ENCODE assay signal across 9 cellular contexts in the genomic region with DNA sequence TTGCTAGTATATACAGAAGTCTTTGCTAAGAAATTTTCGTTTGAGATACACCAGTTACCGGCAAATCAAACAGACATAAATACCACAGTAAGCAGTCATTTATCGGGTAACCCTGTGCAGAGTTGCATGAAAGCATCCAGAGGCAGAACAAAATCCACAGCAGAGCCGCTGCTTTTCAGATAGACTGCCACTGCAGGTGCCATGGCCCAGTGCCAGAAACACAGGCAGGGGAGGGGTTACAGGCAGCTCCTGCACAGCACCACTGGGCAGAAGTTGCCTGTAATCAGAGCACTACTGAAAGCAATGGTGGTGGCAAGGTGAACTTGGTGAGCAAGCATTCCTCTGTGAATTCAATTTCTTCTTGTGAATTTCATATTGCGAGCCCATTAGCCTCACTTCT.
A peak's percentile ranks its signal among the peaks of the same experiment; 100 is the strongest.
DNase-seq lines count a peak whose midpoint lies in the region; ATAC-seq and TF ChIP-seq lines count a peak whose summit lies in the region.
"Had no signal": no experiment of that assay in that cellular context is flagged by ENCODE, and none has a peak within 500 bp of the region (broad histone marks: within the 10 kb centered on the region; RNA-seq: fewer than 3 reads in every experiment).

No MANE protein-coding gene starts in this region.

- no peak for TF ChIP-seq CTCF in activated CD8-positive, alpha-beta T cell treated with anti-CD3 and anti-CD28 coated beads for 36 hours (IDR thresholded peaks at IDR 0.05)
- TF ChIP-seq CTCF in type B pancreatic cell (conservative IDR thresholded peaks at IDR 0.05), result no peak

- H3K4me3 Mint-ChIP-seq in activated CD8-positive, alpha-beta T cell treated with anti-CD3 and anti-CD28 coated beads for 36 hours, result no peak overlapping the region
- H3K4me3 Mint-ChIP-seq in activated CD8-positive, alpha-beta T cell treated with anti-CD3 and anti-CD28 coated beads, Interleukin-2, amount 10 ng/mL, durations not matched to agents 7 days and 5 days, result no peak overlapping the region
- H3K4me3 Mint-ChIP-seq in type B pancreatic cell, result no peak overlapping the region
- H3K4me3 Mint-ChIP-seq: brain had no signal

- H3K4me1 Mint-ChIP-seq in activated CD8-positive, alpha-beta T cell treated with anti-CD3 and anti-CD28 coated beads for 36 hours (ENCODE audit: low read depth), result peaks cover 2% of the 10 kb centered on the region
- H3K4me1 Mint-ChIP-seq in activated CD8-positive, alpha-beta T cell treated with anti-CD3 and anti-CD28 coated beads, Interleukin-2, amount 10 ng/mL, durations not matched to agents 7 days and 5 days (ENCODE audit: low read depth), result no peaks in the 10 kb centered on the region
- H3K4me1 Mint-ChIP-seq in type B pancreatic cell (ENCODE audit: unreplicated experiment), result peaks cover 5% of the 10 kb centered on the region

- intact Hi-C loops in activated CD8-positive, alpha-beta T cell treated with anti-CD3 and anti-CD28 coated beads for 36 hours (cut with micrococcal nuclease), result no loop called here
- intact Hi-C loops in left ventricle myocardium superior (cut with micrococcal nuclease), result no loop called here

- POLR2A ChIA-PET in activated CD8-positive, alpha-beta T cell treated with anti-CD3 and anti-CD28 coated beads for 36 hours (lab: Charles Lee), result no interaction called here
- POLR2A ChIA-PET in activated CD8-positive, alpha-beta T cell treated with anti-CD3 and anti-CD28 coated beads, Interleukin-2, amount 10 ng/mL, durations not matched to agents 7 days and 5 days (lab: Charles Lee), result no interaction called here

- CTCF ChIA-PET in activated CD8-positive, alpha-beta T cell treated with anti-CD3 and anti-CD28 coated beads for 36 hours (lab: Charles Lee), result no interaction called here
- CTCF ChIA-PET in activated CD8-positive, alpha-beta T cell treated with anti-CD3 and anti-CD28 coated beads, Interleukin-2, amount 10 ng/mL, durations not matched to agents 7 days and 5 days (lab: Charles Lee), result no interaction called here

- no peaks in the 10 kb centered on the region for H3K27me3 Mint-ChIP-seq in activated CD8-positive, alpha-beta T cell treated with anti-CD3 and anti-CD28 coated beads for 36 hours
- H3K27me3 Mint-ChIP-seq in activated CD8-positive, alpha-beta T cell treated with anti-CD3 and anti-CD28 coated beads, Interleukin-2, amount 10 ng/mL, durations not matched to agents 7 days and 5 days (ENCODE audit: low read depth), result no peaks in the 10 kb centered on the region
- no peaks in the 10 kb centered on the region for H3K27me3 Mint-ChIP-seq in type B pancreatic cell

- no peaks in the 10 kb centered on the region for H3K9me3 Mint-ChIP-seq in activated CD8-positive, alpha-beta T cell treated with anti-CD3 and anti-CD28 coated beads for 36 hours
- peaks cover 3% of the 10 kb centered on the region for H3K9me3 Mint-ChIP-seq in activated CD8-positive, alpha-beta T cell treated with anti-CD3 and anti-CD28 coated beads, Interleukin-2, amount 10 ng/mL, durations not matched to agents 7 days and 5 days (ENCODE audit: insufficient read depth)
- H3K9me3 Mint-ChIP-seq in type B pancreatic cell, result no peaks in the 10 kb centered on the region

- H3K27ac Mint-ChIP-seq in activated CD8-positive, alpha-beta T cell treated with anti-CD3 and anti-CD28 coated beads for 36 hours, result no peak overlapping the region
- H3K27ac Mint-ChIP-seq in activated CD8-positive, alpha-beta T cell treated with anti-CD3 and anti-CD28 coated beads, Interleukin-2, amount 10 ng/mL, durations not matched to agents 7 days and 5 days, result no peak overlapping the region
- H3K27ac Mint-ChIP-seq in type B pancreatic cell, result no peak overlapping the region
- H3K27ac Mint-ChIP-seq: brain had no signal

- peak; percentile 24 for ATAC-seq in activated CD8-positive, alpha-beta T cell treated with anti-CD3 and anti-CD28 coated beads for 36 hours
- no peak for ATAC-seq in activated CD8-positive, alpha-beta T cell treated with anti-CD3 and anti-CD28 coated beads, Interleukin-2, amount 10 ng/mL, durations not matched to agents 7 days and 5 days
- ATAC-seq in HG03045 (IDR thresholded peaks at IDR 0.05; ENCODE audit: unreplicated experiment) (peak; percentile 92), left ventricle myocardium superior (peak; percentile 86)

- peaks cover 14% of the 10 kb centered on the region for H3K36me3 Mint-ChIP-seq in activated CD8-positive, alpha-beta T cell treated with anti-CD3 and anti-CD28 coated beads for 36 hours (ENCODE audit: low read depth)
- H3K36me3 Mint-ChIP-seq in activated CD8-positive, alpha-beta T cell treated with anti-CD3 and anti-CD28 coated beads, Interleukin-2, amount 10 ng/mL, durations not matched to agents 7 days and 5 days (ENCODE audit: low read depth), result peaks cover 4% of the 10 kb centered on the region
- peaks cover 9% of the 10 kb centered on the region for H3K36me3 Mint-ChIP-seq in type B pancreatic cell

- in situ Hi-C loops in G401 (cut with HindIII; ENCODE audit: low sequenced_read_pairs), result no loop called here

- peak; percentile 40 for DNase-seq in activated CD8-positive, alpha-beta T cell treated with anti-CD3 and anti-CD28 coated beads for 36 hours
- DNase-seq in activated CD8-positive, alpha-beta T cell treated with anti-CD3 and anti-CD28 coated beads, Interleukin-2, amount 10 ng/mL, durations not matched to agents 7 days and 5 days, result no peak
- DNase-seq in NCI-H524 (lab: John Stamatoyannopoulos, UW), result peak; percentile 19 to 59
- peak; percentile 79 for DNase-seq in left ventricle myocardium superior
- no peak for DNase-seq in G401 (ENCODE audit: low spot score)
- no peak for DNase-seq in type B pancreatic cell (ENCODE audit: extremely low spot score, unreplicated experiment)
- no peak for DNase-seq in T-helper 9 cell

Comparison
In these comparisons a context has a peak if more than half of its experiments do, and no peak if none do; other contexts are left out.
1. DNase-seq: peak in activated CD8-positive, alpha-beta T cell treated with anti-CD3 and anti-CD28 coated beads for 36 hours (single experiment), NCI-H524 (2 of 2) and left ventricle myocardium superior (single experiment); none in activated CD8-positive, alpha-beta T cell treated with anti-CD3 and anti-CD28 coated beads, Interleukin-2, amount 10 ng/mL, durations not matched to agents 7 days and 5 days (single experiment), G401 (single experiment), type B pancreatic cell (single experiment) and T-helper 9 cell (single experiment).